9 cellular contexts compared by ENCODE assay signal in the genomic region with DNA sequence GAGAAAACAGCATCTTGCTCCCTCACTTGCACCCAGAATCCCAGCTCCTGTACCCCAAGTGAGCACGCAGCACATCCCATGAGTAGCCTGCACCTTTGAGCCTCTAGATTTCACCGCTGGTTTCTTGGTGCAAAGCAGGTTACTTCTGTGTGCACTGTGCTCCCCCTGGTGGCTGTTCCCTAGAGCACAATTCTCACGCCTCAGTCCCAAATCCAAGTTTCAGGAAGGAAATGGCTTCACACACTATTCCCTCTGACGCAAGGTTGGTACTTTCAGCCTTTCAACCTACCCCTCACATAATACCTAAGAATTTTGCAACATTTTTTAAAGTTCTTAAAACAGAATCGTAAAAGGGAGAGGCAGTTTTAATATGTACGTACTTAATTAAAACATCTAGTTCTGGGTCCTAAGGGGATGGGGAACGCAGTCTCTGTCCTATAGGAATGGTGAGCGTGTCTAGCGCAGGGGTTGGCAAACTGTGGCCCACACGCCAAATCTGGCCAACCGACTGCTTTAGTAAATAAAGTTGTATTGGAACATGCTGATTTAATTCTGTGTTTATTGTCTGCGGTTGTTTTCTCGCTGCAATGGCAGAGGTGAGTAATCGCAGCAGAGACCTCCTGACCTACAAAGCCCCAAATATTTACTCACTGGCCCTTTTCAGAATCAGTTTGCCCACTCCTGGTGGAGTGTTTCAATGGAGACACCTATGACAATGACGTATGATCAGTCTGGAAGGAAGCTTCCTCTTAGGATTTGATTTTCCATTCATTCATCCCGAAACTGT. TPM values are rescaled to one million over a fixed set of nuclear protein-coding genes. Genes with fewer than 3 reads are reported as not detected.
DNase-seq lines count a peak whose midpoint lies in the region; ATAC-seq and TF ChIP-seq lines count a peak whose summit lies in the region.
"Had no signal": no experiment of that assay in that cellular context is flagged by ENCODE, and none has a peak within 500 bp of the region (broad histone marks: within the 10 kb centered on the region; RNA-seq: fewer than 3 reads in every experiment).

No MANE protein-coding gene starts in this region.

- peak; percentile 37 for DNase-seq in NCI-H2171 treated with DMSO at 0.1 percent for 48 hours (lab: John Stamatoyannopoulos, UW)
- DNase-seq in NCI-H2171 (lab: John Stamatoyannopoulos, UW): no peak
- DNase-seq in Jurkat, Clone E6-1 (ENCODE audit: low read depth, low spot score): peak; percentile 69
- peak; percentile 31 for DNase-seq in RPMI7951 (ENCODE audit: low read depth)
- DNase-seq in fibroblast of mammary gland (ENCODE audit: low read depth): peak; percentile 66
- peak; percentile 77 for DNase-seq in osteoblast (ENCODE audit: insufficient read length, low spot score, missing footprints)
- no peak for DNase-seq in stimulated activated naive CD4-positive, alpha-beta T cell treated with Interleukin-2 at 50 U/mL for 16 hours (lab: John Stamatoyannopoulos, UW)

- no peaks in the 10 kb centered on the region for H3K9me3 ChIP-seq in osteoblast (ENCODE audit: low read depth, low read length)
- H3K9me3 ChIP-seq: BLaER1 treated with 17β-estradiol and CSF1 and Interleukin-3, amounts not matched to agents 10 nM and 100 nM had no signal

- ATAC-seq in GM21515 (IDR thresholded peaks at IDR 0.05; ENCODE audit: unreplicated experiment): no peak

- peaks cover 11% of the 10 kb centered on the region for H3K27me3 ChIP-seq in osteoblast (ENCODE audit: insufficient read depth, low read length)
- H3K27me3 ChIP-seq: BLaER1 treated with 17β-estradiol and CSF1 and Interleukin-3, amounts not matched to agents 10 nM and 100 nM had no signal

- no peaks in the 10 kb centered on the region for H3K79me2 ChIP-seq in osteoblast (ENCODE audit: insufficient read depth, low read length)

- no peaks in the 10 kb centered on the region for H3K4me1 ChIP-seq in osteoblast (ENCODE audit: insufficient read depth, low read length)

- H4K20me1 ChIP-seq in osteoblast (ENCODE audit: insufficient read depth, low read length): no peaks in the 10 kb centered on the region
- H4K20me1 ChIP-seq: BLaER1 treated with 17β-estradiol and CSF1 and Interleukin-3, amounts not matched to agents 10 nM and 100 nM had no signal

- no peak overlapping the region for H3K27ac ChIP-seq in osteoblast (ENCODE audit: low read depth, low read length)
- H3K27ac ChIP-seq: BLaER1 treated with 17β-estradiol and CSF1 and Interleukin-3, amounts not matched to agents 10 nM and 100 nM had no signal

- H3K4me2 ChIP-seq in osteoblast (ENCODE audit: insufficient read depth, low read length): no peak overlapping the region

- no peaks in the 10 kb centered on the region for H3K36me3 ChIP-seq in osteoblast (ENCODE audit: insufficient read depth, low read length)
- H3K36me3 ChIP-seq: BLaER1 treated with 17β-estradiol and CSF1 and Interleukin-3, amounts not matched to agents 10 nM and 100 nM had no signal

- TF ChIP-seq CTCF in fibroblast of mammary gland (conservative IDR thresholded peaks at IDR 0.05; ENCODE audit: control insufficient read depth, insufficient read depth, low read depth, low read length) (peak; percentile 85), osteoblast (IDR thresholded peaks at IDR 0.05; ENCODE audit: extremely low read depth, low read depth, low read length) (peak; percentile 89)

- no peak overlapping the region for H3K4me3 ChIP-seq in Jurkat, Clone E6-1 (ENCODE audit: low read length)
- H3K4me3 ChIP-seq in fibroblast of mammary gland (ENCODE audit: control insufficient read depth, low read depth, low read length) (no peak overlapping the region), osteoblast (ENCODE audit: insufficient read depth, low read length) (no peak overlapping the region)
- H3K4me3 ChIP-seq: BLaER1 treated with 17β-estradiol and CSF1 and Interleukin-3, amounts not matched to agents 10 nM and 100 nM had no signal

- no peak overlapping the region for H2AFZ ChIP-seq in osteoblast (ENCODE audit: low read length)

RNA-seq across cellular contexts. Expression of a gene that starts 27.5 kb away (rescaled TPM):
- 84.4 TPM for polyA plus RNA-seq in Jurkat, Clone E6-1 (2012; ENCODE audit: insufficient read depth, insufficient read length)
- 24.1 and 24.4 TPM in 2 replicates for total RNA-seq in RPMI7951 (2014; rRNA removed; shearing (Covaris generic))
- 58.3 and 60.4 TPM in 2 replicates for total RNA-seq in osteoblast

RNA-seq across cellular contexts. Expression of a gene that starts 32.4 kb away (rescaled TPM):
- polyA plus RNA-seq in Jurkat, Clone E6-1 (2012; ENCODE audit: insufficient read depth, insufficient read length): 47.8 TPM
- total RNA-seq in RPMI7951 (2014; rRNA removed; shearing (Covaris generic)): 29.0 and 36.9 TPM in 2 replicates
- total RNA-seq in osteoblast: 69.5 and 81.1 TPM in 2 replicates

Comparison
In these comparisons a context has a peak if more than half of its experiments do, and no peak if none do; other contexts are left out.
1. DNase-seq: peak in NCI-H2171 treated with DMSO at 0.1 percent for 48 hours (single experiment), Jurkat, Clone E6-1 (single experiment), RPMI7951 (single experiment), fibroblast of mammary gland (single experiment) and osteoblast (single experiment); none in NCI-H2171 (single experiment) and stimulated activated naive CD4-positive, alpha-beta T cell treated with Interleukin-2 at 50 U/mL for 16 hours (single experiment).